In genomic region chr10:115355162-115355760, GRCh38 we compare ENCODE assay signal across 8 cellular contexts.
DNase-seq lines count a peak whose midpoint lies in the region; ATAC-seq lines count a peak whose summit lies in the region.

No MANE protein-coding gene starts in this region.

- DNase-seq in DMS 273 (lab: John Stamatoyannopoulos, UW; ENCODE audit: unreplicated experiment) (peak; percentile 75), DMS 273 treated with DMSO at 0.1 percent for 48 hours (lab: John Stamatoyannopoulos, UW) (no peak), NCI-H82 (lab: John Stamatoyannopoulos, UW) (peak; percentile 77), cerebellar cortex (ENCODE audit: low spot score) (peak; percentile 62), medulla oblongata (ENCODE audit: extremely low spot score) (peak; percentile 4)
- DNase-seq in stimulated activated naive CD4-positive, alpha-beta T cell (lab: John Stamatoyannopoulos, UW), result no peak

- ATAC-seq in GM19467 (IDR thresholded peaks at IDR 0.05; ENCODE audit: unreplicated experiment) (peak; percentile 88), HG03571 (IDR thresholded peaks at IDR 0.05; ENCODE audit: unreplicated experiment) (peak; percentile 69)

Comparison
In these comparisons a context has a peak if more than half of its experiments do, and no peak if none do; other contexts are left out.
1. DNase-seq: peak in DMS 273 (single experiment), NCI-H82 (single experiment), cerebellar cortex (single experiment) and medulla oblongata (single experiment); none in DMS 273 treated with DMSO at 0.1 percent for 48 hours (single experiment) and stimulated activated naive CD4-positive, alpha-beta T cell (0 of 6).